Comparison of ENCODE assay signal across 1 cellular context in the genomic region with DNA sequence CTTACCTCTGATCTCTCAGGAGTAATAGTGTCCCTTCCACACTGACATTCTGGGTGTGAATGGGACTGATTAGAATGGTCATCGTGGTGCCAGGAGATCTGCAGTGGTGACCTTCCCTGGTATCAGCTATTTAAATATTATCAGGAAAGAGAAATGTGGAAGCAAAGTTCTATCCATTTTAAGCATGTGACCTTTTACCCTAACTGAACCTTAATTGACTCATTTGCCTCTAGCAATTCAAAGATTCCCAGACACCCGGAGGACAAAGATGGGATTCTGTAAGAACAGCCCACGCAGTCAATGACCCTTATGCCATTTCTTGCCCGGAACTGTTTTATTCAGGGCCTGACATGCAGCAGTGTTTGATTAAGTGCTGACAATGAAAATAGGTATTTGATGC.
TF ChIP-seq lines count a peak whose summit lies in the region.

No MANE protein-coding gene starts in this region.

TF ChIP-seq in HCT116, 20 proteins besides CTCF, POLR2A, EP300 and RAD21 (continued from another document):
- TF ChIP-seq, protein P1, sequence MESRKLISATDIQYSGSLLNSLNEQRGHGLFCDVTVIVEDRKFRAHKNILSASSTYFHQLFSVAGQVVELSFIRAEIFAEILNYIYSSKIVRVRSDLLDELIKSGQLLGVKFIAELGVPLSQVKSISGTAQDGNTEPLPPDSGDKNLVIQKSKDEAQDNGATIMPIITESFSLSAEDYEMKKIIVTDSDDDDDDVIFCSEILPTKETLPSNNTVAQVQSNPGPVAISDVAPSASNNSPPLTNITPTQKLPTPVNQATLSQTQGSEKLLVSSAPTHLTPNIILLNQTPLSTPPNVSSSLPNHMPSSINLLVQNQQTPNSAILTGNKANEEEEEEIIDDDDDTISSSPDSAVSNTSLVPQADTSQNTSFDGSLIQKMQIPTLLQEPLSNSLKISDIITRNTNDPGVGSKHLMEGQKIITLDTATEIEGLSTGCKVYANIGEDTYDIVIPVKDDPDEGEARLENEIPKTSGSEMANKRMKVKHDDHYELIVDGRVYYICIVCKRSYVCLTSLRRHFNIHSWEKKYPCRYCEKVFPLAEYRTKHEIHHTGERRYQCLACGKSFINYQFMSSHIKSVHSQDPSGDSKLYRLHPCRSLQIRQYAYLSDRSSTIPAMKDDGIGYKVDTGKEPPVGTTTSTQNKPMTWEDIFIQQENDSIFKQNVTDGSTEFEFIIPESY (IDR thresholded peaks at IDR 0.05; ENCODE audit: extremely low read depth, insufficient replicate concordance, low read length), result no peak
- TF ChIP-seq, protein P2, sequence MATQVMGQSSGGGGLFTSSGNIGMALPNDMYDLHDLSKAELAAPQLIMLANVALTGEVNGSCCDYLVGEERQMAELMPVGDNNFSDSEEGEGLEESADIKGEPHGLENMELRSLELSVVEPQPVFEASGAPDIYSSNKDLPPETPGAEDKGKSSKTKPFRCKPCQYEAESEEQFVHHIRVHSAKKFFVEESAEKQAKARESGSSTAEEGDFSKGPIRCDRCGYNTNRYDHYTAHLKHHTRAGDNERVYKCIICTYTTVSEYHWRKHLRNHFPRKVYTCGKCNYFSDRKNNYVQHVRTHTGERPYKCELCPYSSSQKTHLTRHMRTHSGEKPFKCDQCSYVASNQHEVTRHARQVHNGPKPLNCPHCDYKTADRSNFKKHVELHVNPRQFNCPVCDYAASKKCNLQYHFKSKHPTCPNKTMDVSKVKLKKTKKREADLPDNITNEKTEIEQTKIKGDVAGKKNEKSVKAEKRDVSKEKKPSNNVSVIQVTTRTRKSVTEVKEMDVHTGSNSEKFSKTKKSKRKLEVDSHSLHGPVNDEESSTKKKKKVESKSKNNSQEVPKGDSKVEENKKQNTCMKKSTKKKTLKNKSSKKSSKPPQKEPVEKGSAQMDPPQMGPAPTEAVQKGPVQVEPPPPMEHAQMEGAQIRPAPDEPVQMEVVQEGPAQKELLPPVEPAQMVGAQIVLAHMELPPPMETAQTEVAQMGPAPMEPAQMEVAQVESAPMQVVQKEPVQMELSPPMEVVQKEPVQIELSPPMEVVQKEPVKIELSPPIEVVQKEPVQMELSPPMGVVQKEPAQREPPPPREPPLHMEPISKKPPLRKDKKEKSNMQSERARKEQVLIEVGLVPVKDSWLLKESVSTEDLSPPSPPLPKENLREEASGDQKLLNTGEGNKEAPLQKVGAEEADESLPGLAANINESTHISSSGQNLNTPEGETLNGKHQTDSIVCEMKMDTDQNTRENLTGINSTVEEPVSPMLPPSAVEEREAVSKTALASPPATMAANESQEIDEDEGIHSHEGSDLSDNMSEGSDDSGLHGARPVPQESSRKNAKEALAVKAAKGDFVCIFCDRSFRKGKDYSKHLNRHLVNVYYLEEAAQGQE (IDR thresholded peaks at IDR 0.05; ENCODE audit: low read depth), result no peak
